ENCODE assay signal across 9 cellular contexts in the genomic region with DNA sequence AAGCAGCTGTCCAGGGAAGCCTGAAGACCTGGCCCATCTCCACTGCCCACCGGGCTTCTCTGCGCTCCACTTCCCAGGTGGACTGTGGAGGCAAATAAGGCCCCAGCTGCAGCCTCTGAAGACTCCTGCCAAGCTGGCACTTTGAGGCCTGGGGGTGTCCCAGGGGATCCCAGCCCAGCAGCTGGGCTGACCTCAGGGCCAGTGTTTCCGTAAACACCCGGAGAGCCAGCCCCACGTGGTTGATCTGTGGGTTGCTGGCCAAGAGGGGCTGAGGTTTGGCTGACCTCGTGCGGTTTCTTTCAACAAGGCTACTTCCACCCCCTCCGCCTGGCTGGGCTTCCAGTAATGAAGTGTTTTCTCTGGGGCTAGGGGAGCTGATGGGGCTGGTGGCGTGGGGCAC. TPM values are rescaled to one million over a fixed set of nuclear protein-coding genes. Genes with fewer than 3 reads are reported as not detected.
DNase-seq lines count a peak whose midpoint lies in the region; ATAC-seq and TF ChIP-seq lines count a peak whose summit lies in the region.
"Had no signal": no experiment of that assay in that cellular context is flagged by ENCODE, and none has a peak within 500 bp of the region (broad histone marks: within the 10 kb centered on the region; RNA-seq: fewer than 3 reads in every experiment).

No MANE protein-coding gene starts in this region.

- H2AFZ ChIP-seq in mesenchymal stem cell (ENCODE audit: low read depth, low read length): no peak overlapping the region

- WGBS in mesenchymal stem cell: 23% methylated on average over 7 of the region's 9 CpGs

- no peaks in the 10 kb centered on the region for H3K9me3 Mint-ChIP-seq in activated CD4-positive, alpha-beta memory T cell treated with anti-CD3 and anti-CD28 coated beads for 36 hours
- no peaks in the 10 kb centered on the region for H3K9me3 Mint-ChIP-seq in activated CD4-positive, alpha-beta T cell treated with anti-CD3 and anti-CD28 coated beads, Interleukin-2, amount 10 ng/mL, durations not matched to agents 7 days and 5 days
- H3K9me3 Mint-ChIP-seq: activated naive CD4-positive, alpha-beta T cell treated with anti-CD3 and anti-CD28 coated beads, Interleukin-2, amount 50 U/mL, for 24 hours had no signal

- no peaks in the 10 kb centered on the region for H3K4me1 Mint-ChIP-seq in activated CD4-positive, alpha-beta memory T cell treated with anti-CD3 and anti-CD28 coated beads for 36 hours (ENCODE audit: low read depth)
- no peaks in the 10 kb centered on the region for H3K4me1 Mint-ChIP-seq in activated CD4-positive, alpha-beta T cell treated with anti-CD3 and anti-CD28 coated beads, Interleukin-2, amount 10 ng/mL, durations not matched to agents 7 days and 5 days
- H3K4me1 Mint-ChIP-seq: activated naive CD4-positive, alpha-beta T cell treated with anti-CD3 and anti-CD28 coated beads, Interleukin-2, amount 50 U/mL, for 24 hours had no signal

- H3K27ac ChIP-seq in mesenchymal stem cell (ENCODE audit: low read length, poor library complexity, severe bottlenecking): peak overlapping the region; percentile 67

- peak overlapping the region; percentile 78 for H4K91ac ChIP-seq in mesenchymal stem cell (ENCODE audit: low read length)

- H3K4me2 ChIP-seq in mesenchymal stem cell (ENCODE audit: low read length, poor library complexity, severe bottlenecking): no peak overlapping the region

- peak overlapping the region; percentile 83 for H2BK5ac ChIP-seq in mesenchymal stem cell (ENCODE audit: low read depth, low read length, poor library complexity, severe bottlenecking)

- no peaks in the 10 kb centered on the region for H3K36me3 Mint-ChIP-seq in activated CD4-positive, alpha-beta memory T cell treated with anti-CD3 and anti-CD28 coated beads for 36 hours
- H3K36me3 Mint-ChIP-seq in activated CD4-positive, alpha-beta T cell treated with anti-CD3 and anti-CD28 coated beads, Interleukin-2, amount 10 ng/mL, durations not matched to agents 7 days and 5 days (ENCODE audit: low read depth): no peaks in the 10 kb centered on the region
- H3K36me3 Mint-ChIP-seq: activated naive CD4-positive, alpha-beta T cell treated with anti-CD3 and anti-CD28 coated beads, Interleukin-2, amount 50 U/mL, for 24 hours had no signal

- peak overlapping the region; percentile 82 for H4K8ac ChIP-seq in mesenchymal stem cell (ENCODE audit: low read length)

- no peak for TF ChIP-seq CTCF in BJ (IDR thresholded peaks at IDR 0.05; ENCODE audit: insufficient read depth, low read depth, low read length)
- no peak for TF ChIP-seq CTCF in choroid plexus epithelial cell (conservative IDR thresholded peaks at IDR 0.05; ENCODE audit: low read depth, low read length)

- H3K27me3 ChIP-seq in BJ (ENCODE audit: control insufficient read depth, insufficient read depth, low read length) (no peaks in the 10 kb centered on the region), mesenchymal stem cell (ENCODE audit: control insufficient read depth in 1 of 2, insufficient read depth in 1 of 2, low read length in 2 of 2) (no peaks in the 10 kb centered on the region)

- peak overlapping the region; percentile 59 to 92 for H2BK12ac ChIP-seq in mesenchymal stem cell (ENCODE audit: low read length in 2 of 2)

- no peak overlapping the region for H3K27ac Mint-ChIP-seq in activated CD4-positive, alpha-beta memory T cell treated with anti-CD3 and anti-CD28 coated beads for 36 hours
- H3K27ac Mint-ChIP-seq in activated CD4-positive, alpha-beta T cell treated with anti-CD3 and anti-CD28 coated beads, Interleukin-2, amount 10 ng/mL, durations not matched to agents 7 days and 5 days: no peak overlapping the region
- H3K27ac Mint-ChIP-seq: activated naive CD4-positive, alpha-beta T cell treated with anti-CD3 and anti-CD28 coated beads, Interleukin-2, amount 50 U/mL, for 24 hours had no signal

- no peak overlapping the region for H3K14ac ChIP-seq in mesenchymal stem cell (ENCODE audit: low read length in 2 of 2)

- no peaks in the 10 kb centered on the region for H3K9me3 ChIP-seq in mesenchymal stem cell (ENCODE audit: control insufficient read depth, low read length)

- peak; percentile 57 for DNase-seq in BJ (ENCODE audit: low read depth)
- peak; percentile 98 for DNase-seq in choroid plexus epithelial cell (ENCODE audit: low read depth)
- DNase-seq in mesenchymal stem cell: peak; percentile 95
- DNase-seq in activated CD4-positive, alpha-beta T cell treated with anti-CD3 and anti-CD28 coated beads for 48 hours: no peak
- no peak for DNase-seq in activated CD4-positive, alpha-beta memory T cell treated with anti-CD3 and anti-CD28 coated beads for 36 hours
- DNase-seq in activated CD4-positive, alpha-beta T cell treated with anti-CD3 and anti-CD28 coated beads, Interleukin-2, amount 10 ng/mL, durations not matched to agents 7 days and 5 days: no peak

- peak overlapping the region; percentile 67 for H3K9ac ChIP-seq in mesenchymal stem cell (ENCODE audit: low read length)

- no peaks in the 10 kb centered on the region for H3K79me1 ChIP-seq in mesenchymal stem cell (replicated peaks; ENCODE audit: low read length, poor library complexity, severe bottlenecking)

- POLR2A ChIA-PET in BJ (lab: Charles Lee): no interaction called here
- POLR2A ChIA-PET in activated CD4-positive, alpha-beta memory T cell treated with anti-CD3 and anti-CD28 coated beads for 36 hours (lab: Charles Lee): no interaction called here
- POLR2A ChIA-PET in activated CD4-positive, alpha-beta T cell treated with anti-CD3 and anti-CD28 coated beads, Interleukin-2, amount 10 ng/mL, durations not matched to agents 7 days and 5 days (lab: Charles Lee): no interaction called here

- peak overlapping the region; percentile 64 to 92 for H3K18ac ChIP-seq in mesenchymal stem cell (ENCODE audit: low read depth in 1 of 2, low read length in 2 of 2)

- H2BK15ac ChIP-seq in mesenchymal stem cell (ENCODE audit: low read depth, poor library complexity, severe bottlenecking): peak overlapping the region; percentile 49

- peak; percentile 58 for ATAC-seq in HG03378 (IDR thresholded peaks at IDR 0.05; ENCODE audit: unreplicated experiment)
- ATAC-seq in HG02970 (IDR thresholded peaks at IDR 0.05; ENCODE audit: low FRiP score, unreplicated experiment): no peak

- no peak overlapping the region for H3K4me3 ChIP-seq in BJ (ENCODE audit: low read depth, low read length)
- H3K4me3 ChIP-seq in choroid plexus epithelial cell (ENCODE audit: low read depth, low read length): no peak overlapping the region
- no peak overlapping the region for H3K4me3 ChIP-seq in mesenchymal stem cell (ENCODE audit: insufficient read depth in 1 of 2, low read depth in 1 of 2, low read length in 2 of 2)

- no peaks in the 10 kb centered on the region for H3K27me3 Mint-ChIP-seq in activated CD4-positive, alpha-beta memory T cell treated with anti-CD3 and anti-CD28 coated beads for 36 hours
- H3K27me3 Mint-ChIP-seq in activated CD4-positive, alpha-beta T cell treated with anti-CD3 and anti-CD28 coated beads, Interleukin-2, amount 10 ng/mL, durations not matched to agents 7 days and 5 days: peaks cover 3% of the 10 kb centered on the region
- H3K27me3 Mint-ChIP-seq: activated naive CD4-positive, alpha-beta T cell treated with anti-CD3 and anti-CD28 coated beads, Interleukin-2, amount 50 U/mL, for 24 hours had no signal

- peak overlapping the region; percentile 93 for H2BK120ac ChIP-seq in mesenchymal stem cell (ENCODE audit: low read depth, low read length)

- no peak overlapping the region for H3K23ac ChIP-seq in mesenchymal stem cell (ENCODE audit: low read length in 2 of 2)

- no peaks in the 10 kb centered on the region for H3K36me3 ChIP-seq in BJ (ENCODE audit: control insufficient read depth, insufficient read depth, low read length)
- H3K36me3 ChIP-seq in mesenchymal stem cell (ENCODE audit: control insufficient read depth in 1 of 2, insufficient read depth in 2 of 2, low read depth in 1 of 2, low read length in 2 of 2): no peaks in the 10 kb centered on the region

- H3K4me1 ChIP-seq in mesenchymal stem cell (ENCODE audit: control insufficient read depth, insufficient read depth, low read depth, low read length): peaks cover 57% of the 10 kb centered on the region

- peak overlapping the region; percentile 65 for H2AK5ac ChIP-seq in mesenchymal stem cell (ENCODE audit: low read length, severe bottlenecking)

- H3K4ac ChIP-seq in mesenchymal stem cell (ENCODE audit: low read depth in 1 of 2, low read length in 2 of 2): peak overlapping the region; percentile 44 to 82

- H3K4me3 Mint-ChIP-seq in activated CD4-positive, alpha-beta memory T cell treated with anti-CD3 and anti-CD28 coated beads for 36 hours: no peak overlapping the region
- no peak overlapping the region for H3K4me3 Mint-ChIP-seq in activated CD4-positive, alpha-beta T cell treated with anti-CD3 and anti-CD28 coated beads, Interleukin-2, amount 10 ng/mL, durations not matched to agents 7 days and 5 days
- H3K4me3 Mint-ChIP-seq: activated naive CD4-positive, alpha-beta T cell treated with anti-CD3 and anti-CD28 coated beads, Interleukin-2, amount 50 U/mL, for 24 hours had no signal

- CTCF ChIA-PET in BJ (lab: Yijun Ruan, JAX): interaction anchor here (0.7 to 4.7 kb wide), 9 partner anchors 12 to 611 kb away, joined by 3 to 25 read pairs (median 5); a partner anchor contains a TSS
- CTCF ChIA-PET in activated CD4-positive, alpha-beta memory T cell treated with anti-CD3 and anti-CD28 coated beads for 36 hours (lab: Charles Lee): no interaction called here
- CTCF ChIA-PET in activated CD4-positive, alpha-beta T cell treated with anti-CD3 and anti-CD28 coated beads, Interleukin-2, amount 10 ng/mL, durations not matched to agents 7 days and 5 days (lab: Charles Lee): interaction anchor here (0.9 to 1.2 kb wide), 3 partner anchors 10 to 21 kb away, joined by 3 to 4 read pairs (median 3); a partner anchor contains a TSS

- intact Hi-C loops in activated CD4-positive, alpha-beta memory T cell treated with anti-CD3 and anti-CD28 coated beads for 36 hours (cut with micrococcal nuclease): no loop called here

RNA-seq across cellular contexts. Expression of a gene that starts 12.4 kb away (rescaled TPM):
- 0.91 and 2.0 TPM in 2 replicates for polyA plus RNA-seq in BJ (2011; rRNA removed)
- 0.14 and 0.21 TPM in 2 replicates for polyA minus RNA-seq in BJ (2011; rRNA and poly(A)+ RNA removed)
- polyA plus RNA-seq in mesenchymal stem cell (2013, experiment 1 of 2): 0.10 TPM
- polyA plus RNA-seq in mesenchymal stem cell (2013, experiment 2 of 2): 0.07 TPM
- total RNA-seq in activated CD4-positive, alpha-beta memory T cell treated with anti-CD3 and anti-CD28 coated beads for 36 hours: not detected
- not detected for total RNA-seq in activated CD4-positive, alpha-beta T cell treated with anti-CD3 and anti-CD28 coated beads, Interleukin-2, amount 10 ng/mL, durations not matched to agents 7 days and 5 days

RNA-seq across cellular contexts. Expression of a gene that starts 42.9 kb away (rescaled TPM):
- polyA plus RNA-seq in BJ (2011; rRNA removed): 0.58 and 0.82 TPM in 2 replicates
- polyA minus RNA-seq in BJ (2011; rRNA and poly(A)+ RNA removed): 0.38 and 0.41 TPM in 2 replicates
- polyA plus RNA-seq in mesenchymal stem cell (2013, experiment 1 of 2): not detected
- not detected for polyA plus RNA-seq in mesenchymal stem cell (2013, experiment 2 of 2)
- under 1 TPM; 0.71 to 0.77 TPM for total RNA-seq in activated CD4-positive, alpha-beta memory T cell treated with anti-CD3 and anti-CD28 coated beads for 36 hours
- total RNA-seq in activated CD4-positive, alpha-beta T cell treated with anti-CD3 and anti-CD28 coated beads, Interleukin-2, amount 10 ng/mL, durations not matched to agents 7 days and 5 days: not detected

RNA-seq across cellular contexts. Expression of a gene that starts 51.3 kb away (rescaled TPM):
- 18.7 and 24.7 TPM in 2 replicates for polyA plus RNA-seq in BJ (2011; rRNA removed)
- polyA minus RNA-seq in BJ (2011; rRNA and poly(A)+ RNA removed): 8.7 and 15.8 TPM in 2 replicates
- 13.9 TPM for polyA plus RNA-seq in mesenchymal stem cell (2013, experiment 1 of 2)
- polyA plus RNA-seq in mesenchymal stem cell (2013, experiment 2 of 2): 14.1 TPM
- 10 to 100 TPM; 35.7 to 38.0 TPM for total RNA-seq in activated CD4-positive, alpha-beta memory T cell treated with anti-CD3 and anti-CD28 coated beads for 36 hours
- total RNA-seq in activated CD4-positive, alpha-beta T cell treated with anti-CD3 and anti-CD28 coated beads, Interleukin-2, amount 10 ng/mL, durations not matched to agents 7 days and 5 days: 100 to 1,000 TPM; 103 to 107 TPM

Comparison
In these comparisons a context has a peak if more than half of its experiments do, and no peak if none do; other contexts are left out.
1. DNase-seq: peak in BJ (single experiment), choroid plexus epithelial cell (single experiment) and mesenchymal stem cell (single experiment); none in activated CD4-positive, alpha-beta T cell treated with anti-CD3 and anti-CD28 coated beads for 48 hours (single experiment), activated CD4-positive, alpha-beta memory T cell treated with anti-CD3 and anti-CD28 coated beads for 36 hours (single experiment) and activated CD4-positive, alpha-beta T cell treated with anti-CD3 and anti-CD28 coated beads, Interleukin-2, amount 10 ng/mL, durations not matched to agents 7 days and 5 days (single experiment).